ENCODE assay signal across 23 cellular contexts in the genomic region with DNA sequence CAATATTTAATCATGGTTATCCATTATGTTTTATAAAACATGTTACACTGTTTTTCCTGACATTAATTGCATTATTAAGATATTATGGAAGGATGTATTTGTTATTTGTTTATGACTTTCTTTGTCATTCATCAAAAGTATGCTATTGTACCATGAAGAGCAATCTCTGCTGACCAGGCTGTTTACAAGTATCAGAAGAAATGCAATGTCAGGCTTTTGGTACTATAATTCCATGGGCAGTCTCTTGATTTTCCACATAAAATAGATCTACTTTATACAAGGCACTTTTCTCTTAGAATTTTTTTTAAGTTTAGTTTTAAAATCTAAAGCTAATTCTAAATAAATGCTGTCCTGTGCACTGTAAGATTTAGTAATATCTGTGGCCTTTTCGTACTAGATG.
A peak's percentile ranks its signal among the peaks of the same experiment; 100 is the strongest.
DNase-seq lines count a peak whose midpoint lies in the region; ATAC-seq, FAIRE-seq and TF ChIP-seq lines count a peak whose summit lies in the region.
"Had no signal": no experiment of that assay in that cellular context is flagged by ENCODE, and none has a peak within 500 bp of the region (broad histone marks: within the 10 kb centered on the region; RNA-seq: fewer than 3 reads in every experiment).

No MANE protein-coding gene starts in this region.

- H3K27me3 ChIP-seq in HepG2 (ENCODE audit: control insufficient read depth in 1 of 2, insufficient read depth in 2 of 2, low read length in 2 of 2) (no peaks in the 10 kb centered on the region), right lobe of liver (no peaks in the 10 kb centered on the region), PC-3 (ENCODE audit: low read length) (no peaks in the 10 kb centered on the region), smooth muscle cell (ENCODE audit: low read depth) (no peaks in the 10 kb centered on the region)
- H3K27me3 ChIP-seq: BE2C, BLaER1 had no signal

- H3K27ac ChIP-seq in HepG2 (ENCODE audit: extremely low read length, insufficient read depth, low read length), result no peak overlapping the region
- H3K27ac ChIP-seq in right lobe of liver, result no peak overlapping the region
- peak overlapping the region; percentile 42 for H3K27ac ChIP-seq in PC-3 (ENCODE audit: low read length)
- H3K27ac ChIP-seq in smooth muscle cell (ENCODE audit: low read depth), result no peak overlapping the region
- H3K27ac ChIP-seq: 22Rv1, BLaER1 had no signal

- intact Hi-C loops in HepG2 (cut with micrococcal nuclease; ENCODE audit: unreplicated experiment) (no loop called here), right lobe of liver (cut with DNase I) (no loop called here), PC-3 (cut with micrococcal nuclease) (no loop called here)

- H3K9me2 ChIP-seq in PC-3 (replicated peaks; ENCODE audit: low read length), result no peaks in the 10 kb centered on the region

- BruUV-seq in HepG2 (replicated peaks; lab: Mats Ljungman, UMichigan), result no TSS peak
- no TSS peak for BruUV-seq in PC-3 (replicated peaks; lab: Mats Ljungman, UMichigan)

- no peaks in the 10 kb centered on the region for H3K36me3 ChIP-seq in HepG2 (replicated peaks in 1 of 2; ENCODE audit: control insufficient read depth in 1 of 2, insufficient read depth in 2 of 2, low read length in 2 of 2)
- no peaks in the 10 kb centered on the region for H3K36me3 ChIP-seq in right lobe of liver
- H3K36me3 ChIP-seq in PC-3 (ENCODE audit: low read depth, low read length), result no peaks in the 10 kb centered on the region
- no peaks in the 10 kb centered on the region for H3K36me3 ChIP-seq in smooth muscle cell (ENCODE audit: low read depth)
- H3K36me3 ChIP-seq: BE2C, BLaER1 had no signal

- H3K4me2 ChIP-seq in HepG2 (ENCODE audit: low read depth, low read length), result no peak overlapping the region
- H3K4me2 ChIP-seq in PC-3 (ENCODE audit: low read length), result no peak overlapping the region
- no peak overlapping the region for H3K4me2 ChIP-seq in smooth muscle cell
- H3K4me2 ChIP-seq: BLaER1 had no signal

- H4K20me1 ChIP-seq in HepG2 (ENCODE audit: insufficient read depth, low read length), result no peaks in the 10 kb centered on the region
- H4K20me1 ChIP-seq in PC-3 (ENCODE audit: low read length), result no peaks in the 10 kb centered on the region
- no peaks in the 10 kb centered on the region for H4K20me1 ChIP-seq in smooth muscle cell (ENCODE audit: low read depth)
- H4K20me1 ChIP-seq: BLaER1 had no signal

- DNase-seq in HepG2 (ENCODE audit: low spot score), result no peak
- DNase-seq in right lobe of liver, result no peak
- no peak for DNase-seq in PC-3
- no peak for DNase-seq in NK-92 (lab: John Stamatoyannopoulos, UW; ENCODE audit: unreplicated experiment)
- DNase-seq in smooth muscle cell (lab: John Stamatoyannopoulos, UW; ENCODE audit: unreplicated experiment), result no peak
- DNase-seq: ACHN; BE2C; C1 segment of cervical spinal cord; CD4-positive, alpha-beta memory T cell; CD4-positive, CD25-positive, alpha-beta regulatory T cell; CD8-positive, alpha-beta memory T cell; COR-L47; DMS 273 treated with DMSO at 0.1 percent for 48 hours; DMS153; DMS53; DMS79; DND-41; EL; GDM1 had no signal

- no peak for TF ChIP-seq POLR2A in HepG2 (IDR thresholded peaks at IDR 0.05; ENCODE audit: insufficient read depth in 1 of 2, low read depth in 2 of 2, low read length in 2 of 2)
- no peak for TF ChIP-seq POLR2A in right lobe of liver (IDR thresholded peaks at IDR 0.05)

- TF ChIP-seq EP300 in HepG2 (IDR thresholded peaks at IDR 0.05; ENCODE audit: low read depth in 2 of 2, low read length in 2 of 2), result no peak
- no peak for TF ChIP-seq EP300 in HepG2 (CRISPR knock-in tag; IDR thresholded peaks at IDR 0.05; ENCODE audit: borderline replicate concordance)

- TF ChIP-seq CTCF in HepG2 (CRISPR knock-in tag; IDR thresholded peaks at IDR 0.05) (no peak), right lobe of liver (IDR thresholded peaks at IDR 0.05) (no peak), PC-3 (conservative IDR thresholded peaks at IDR 0.05; ENCODE audit: low read depth, low read length) (no peak), smooth muscle cell (IDR thresholded peaks at IDR 0.05; ENCODE audit: borderline replicate concordance, insufficient read depth, poor library complexity, severe bottlenecking) (no peak)

- FAIRE-seq in HepG2 (lab: Jason Lieb, UNC), result no peak
- FAIRE-seq: GM12891, GM19239 had no signal

- in situ Hi-C loops in HepG2 (cut with HindIII; ENCODE audit: extremely low pct_ligation_motif_present, low pct_unique_long_range_greater_than_20kb), result no loop called here

- H2AFZ ChIP-seq in HepG2 (ENCODE audit: low read length), result no peak overlapping the region
- H2AFZ ChIP-seq in PC-3 (ENCODE audit: low read length), result no peak overlapping the region
- no peak overlapping the region for H2AFZ ChIP-seq in smooth muscle cell (ENCODE audit: low read depth)

- H3K4me3 ChIP-seq in HepG2 (replicated peaks in 1 of 3; ENCODE audit: insufficient read depth in 1 of 3, low read depth in 2 of 3, low read length in 3 of 3), result no peak overlapping the region
- H3K4me3 ChIP-seq in right lobe of liver, result no peak overlapping the region
- H3K4me3 ChIP-seq in PC-3 (ENCODE audit: low read length), result no peak overlapping the region
- H3K4me3 ChIP-seq in smooth muscle cell, result no peak overlapping the region
- H3K4me3 ChIP-seq: BLaER1 had no signal

- H3K9ac ChIP-seq in HepG2 (ENCODE audit: insufficient read depth, low read depth, low read length), result no peak overlapping the region
- no peak overlapping the region for H3K9ac ChIP-seq in PC-3 (ENCODE audit: low read length)
- H3K9ac ChIP-seq in smooth muscle cell (ENCODE audit: low read depth), result no peak overlapping the region
- H3K9ac ChIP-seq: BLaER1 had no signal

- no peak for ATAC-seq in HepG2
- no peak for ATAC-seq in right lobe of liver
- no peak for ATAC-seq in PC-3

- no peaks in the 10 kb centered on the region for H3F3A ChIP-seq in PC-3 (ENCODE audit: low read length, unreplicated experiment)
- H3F3A ChIP-seq in smooth muscle cell (ENCODE audit: low read depth), result no peaks in the 10 kb centered on the region

- TF ChIP-seq RAD21 in HepG2 (CRISPR knock-in tag; IDR thresholded peaks at IDR 0.05), result no peak

- H3K4me1 ChIP-seq in HepG2 (ENCODE audit: insufficient read depth, low read length), result no peaks in the 10 kb centered on the region
- no peaks in the 10 kb centered on the region for H3K4me1 ChIP-seq in right lobe of liver
- peaks cover 14% of the 10 kb centered on the region for H3K4me1 ChIP-seq in PC-3 (ENCODE audit: insufficient read depth, low read length)
- H3K4me1 ChIP-seq in smooth muscle cell (ENCODE audit: low read depth), result no peaks in the 10 kb centered on the region
- H3K4me1 ChIP-seq: BE2C had no signal

- 8% methylated on average over 1 of the region's 1 CpG for WGBS in HepG2 (ENCODE audit: low lambda C conversion rate)
- 45% methylated on average over 1 of the region's 1 CpG for WGBS in right lobe of liver (ENCODE audit: insufficient coverage, low coverage, low lambda C conversion rate, missing lambda C conversion rate)
- WGBS in smooth muscle cell (ENCODE audit: low lambda C conversion rate), result 92% methylated on average over 1 of the region's 1 CpG

- POLR2A ChIA-PET in HepG2 (lab: Yijun Ruan, JAX) (no interaction called here), PC-3 (lab: Charles Lee; ENCODE audit: unreplicated experiment) (interaction anchor here (0.6 kb wide), 1 partner anchor 20 kb away, joined by 5 read pairs; no protein-coding TSS in a partner anchor)

- no peaks in the 10 kb centered on the region for H3K9me3 ChIP-seq in HepG2 (ENCODE audit: low read length)
- H3K9me3 ChIP-seq in right lobe of liver, result no peaks in the 10 kb centered on the region
- H3K9me3 ChIP-seq in PC-3 (ENCODE audit: low read length), result no peaks in the 10 kb centered on the region
- no peaks in the 10 kb centered on the region for H3K9me3 ChIP-seq in smooth muscle cell (replicated peaks; ENCODE audit: low read depth)
- H3K9me3 ChIP-seq: BE2C, BLaER1 had no signal

- H3K79me2 ChIP-seq in HepG2 (ENCODE audit: insufficient read depth, low read length), result no peaks in the 10 kb centered on the region
- H3K79me2 ChIP-seq in PC-3 (ENCODE audit: low read length), result no peaks in the 10 kb centered on the region
- H3K79me2 ChIP-seq in smooth muscle cell (ENCODE audit: low read depth), result no peaks in the 10 kb centered on the region

- CTCF ChIA-PET in HepG2 (lab: Yijun Ruan, JAX; ENCODE audit: low intra/inter-chr PET ratio, low total read pairs) (no interaction called here), PC-3 (lab: Charles Lee) (no interaction called here)

TF ChIP-seq in HepG2, 621 proteins besides CTCF, POLR2A, EP300 and RAD21:
- TF ChIP-seq MAFF (IDR thresholded peaks at IDR 0.05; ENCODE audit: low read depth, low read length) (peak; percentile 60), MAFK (conservative IDR thresholded peaks at IDR 0.05 in 1 of 2, IDR thresholded peaks at IDR 0.05 in 1 of 2; ENCODE audit: low read length in 2 of 2) (peak; percentile 32 to 57; a peak in 3 of 4 replicates)
- TF ChIP-seq, protein P1, sequence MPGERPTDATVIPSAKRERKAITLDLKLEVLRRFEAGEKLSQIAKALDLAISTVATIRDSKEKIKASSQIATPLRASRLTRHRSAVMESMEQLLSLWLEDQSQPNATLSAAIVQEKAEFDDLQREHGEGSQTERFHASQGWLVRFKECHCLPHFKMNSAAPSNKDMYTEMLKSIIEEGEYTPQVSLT (CRISPR knock-in tag; IDR thresholded peaks at IDR 0.05; ENCODE audit: borderline replicate concordance, low read depth), result no peak
TF ChIP-seq in HepG2: peak in this region for 2.
